ENCODE assay signal across 1 cellular context in genomic region chr22:20946080-20946986, GRCh38.
TF ChIP-seq lines count a peak whose summit lies in the region.

No MANE protein-coding gene starts in this region.

TF ChIP-seq in A549, 52 proteins besides CTCF, POLR2A, EP300 and RAD21:
- TF ChIP-seq TP53 (CRISPR knock-in tag; IDR thresholded peaks at IDR 0.05) = no peak
- TF ChIP-seq PHF8 (IDR thresholded peaks at IDR 0.05; ENCODE audit: borderline replicate concordance, low read depth) = no peak
